Comparison of ENCODE assay signal across 12 cellular contexts in genomic region chr16:86676216-86676800, GRCh38.
DNase-seq lines count a peak whose midpoint lies in the region; ATAC-seq and TF ChIP-seq lines count a peak whose summit lies in the region.
"Had no signal": no experiment of that assay in that cellular context is flagged by ENCODE, and none has a peak within 500 bp of the region (broad histone marks: within the 10 kb centered on the region; RNA-seq: fewer than 3 reads in every experiment).

No MANE protein-coding gene starts in this region.

- no peak overlapping the region for H2AFZ ChIP-seq in fibroblast of lung (ENCODE audit: low read length)
- H2AFZ ChIP-seq: neural progenitor cell had no signal

- peak; percentile 49 for DNase-seq in GM04504 (ENCODE audit: low read depth)
- peak; percentile 36 for DNase-seq in T1000 (lab: John Stamatoyannopoulos, UW)
- peak; percentile 64 to 88 for DNase-seq in fibroblast of lung (ENCODE audit: low read depth in 2 of 2)
- DNase-seq in NCI-H526 (lab: John Stamatoyannopoulos, UW), result no peak
- no peak for DNase-seq in NCI-H510A (lab: John Stamatoyannopoulos, UW)
- DNase-seq: activated CD4-positive, alpha-beta T cell treated with anti-CD3 and anti-CD28 coated beads, Interleukin-2, amount 10 ng/mL, durations not matched to agents 7 days and 5 days; CD4-positive, alpha-beta memory T cell; stimulated activated naive CD4-positive, alpha-beta T cell treated with Interleukin-2 at 50 U/mL for 16 hours had no signal

- H3K27ac ChIP-seq in fibroblast of lung (ENCODE audit: insufficient read depth, low read length), result no peak overlapping the region
- H3K27ac ChIP-seq: neural progenitor cell had no signal

- H3K9ac ChIP-seq in fibroblast of lung (ENCODE audit: insufficient read depth, low read length) (no peak overlapping the region), skeletal muscle satellite cell (ENCODE audit: low read depth, low read length) (peak overlapping the region; percentile 30)
- H3K9ac ChIP-seq: neural progenitor cell had no signal

- H3K27me3 ChIP-seq in fibroblast of lung (ENCODE audit: control insufficient read depth, insufficient read depth, low read length) (no peaks in the 10 kb centered on the region), skeletal muscle satellite cell (ENCODE audit: control insufficient read depth, insufficient read depth, low read length) (no peaks in the 10 kb centered on the region)

- peaks cover 23% of the 10 kb centered on the region for H3K4me1 ChIP-seq in fibroblast of lung (ENCODE audit: control insufficient read depth, extremely low read depth, insufficient read depth, low read length)
- peaks cover 47% of the 10 kb centered on the region for H3K4me1 ChIP-seq in skeletal muscle satellite cell (ENCODE audit: control insufficient read depth, insufficient read depth, low read length)

- no peaks in the 10 kb centered on the region for H3K36me3 ChIP-seq in fibroblast of lung (ENCODE audit: control insufficient read depth, insufficient read depth, low read length)
- H3K36me3 ChIP-seq in skeletal muscle satellite cell (ENCODE audit: insufficient read depth, low read length), result no peaks in the 10 kb centered on the region
- H3K36me3 ChIP-seq: neural progenitor cell had no signal

- ATAC-seq in HG03354 (IDR thresholded peaks at IDR 0.05; ENCODE audit: poor library complexity, severe bottlenecking, unreplicated experiment), result no peak
- ATAC-seq: sciatic nerve had no signal

- H3K9me3 ChIP-seq in fibroblast of lung (ENCODE audit: control insufficient read depth, insufficient read depth, low read depth, low read length), result no peaks in the 10 kb centered on the region
- H3K9me3 ChIP-seq in skeletal muscle satellite cell (replicated peaks; ENCODE audit: low read length), result no peaks in the 10 kb centered on the region

- H3K79me2 ChIP-seq in fibroblast of lung (ENCODE audit: control insufficient read depth, insufficient read depth, low read length), result no peaks in the 10 kb centered on the region

- TF ChIP-seq CTCF in fibroblast of lung (conservative IDR thresholded peaks at IDR 0.05 in 1 of 2, IDR thresholded peaks at IDR 0.05 in 1 of 2; ENCODE audit: low read depth in 1 of 2, low read length in 2 of 2), result no peak

- no peaks in the 10 kb centered on the region for H4K20me1 ChIP-seq in fibroblast of lung (ENCODE audit: control insufficient read depth, extremely low read depth, insufficient read depth, low read length)

- H3K4me2 ChIP-seq in fibroblast of lung (ENCODE audit: extremely low read depth, insufficient read depth, low read length) (no peak overlapping the region), skeletal muscle satellite cell (ENCODE audit: low read length) (no peak overlapping the region)
- H3K4me2 ChIP-seq: neural progenitor cell had no signal

- H3K4me3 ChIP-seq in fibroblast of lung (replicated peaks in 1 of 4; ENCODE audit: control extremely low read depth in 1 of 4, insufficient read depth in 1 of 4, low read depth in 3 of 4, low read length in 4 of 4) (no peak overlapping the region), skeletal muscle satellite cell (ENCODE audit: low read length) (no peak overlapping the region)
- H3K4me3 ChIP-seq: neural progenitor cell had no signal

Comparison
In these comparisons a context has a peak if more than half of its experiments do, and no peak if none do; other contexts are left out.
1. DNase-seq: peak in GM04504 (single experiment), T1000 (single experiment) and fibroblast of lung (2 of 2); none in NCI-H526 (0 of 2) and NCI-H510A (single experiment).